Comparison of ENCODE assay signal across 14 cellular contexts in genomic region chr1:44650159-44650831, GRCh38. TPM values are rescaled to one million over a fixed set of nuclear protein-coding genes. Genes with fewer than 3 reads are reported as not detected.
DNase-seq lines count a peak whose midpoint lies in the region; ATAC-seq and TF ChIP-seq lines count a peak whose summit lies in the region.
"Had no signal": no experiment of that assay in that cellular context is flagged by ENCODE, and none has a peak within 500 bp of the region (broad histone marks: within the 10 kb centered on the region; RNA-seq: fewer than 3 reads in every experiment).

No MANE protein-coding gene starts in this region.

- peak overlapping the region; percentile 57 for H3K9ac ChIP-seq in HUES6 (ENCODE audit: low read length)
- H3K9ac ChIP-seq: KMS-11 had no signal

- intact Hi-C loops in left ventricle myocardium inferior (cut with micrococcal nuclease) = no loop called here
- intact Hi-C loops in esophagus muscularis mucosa (cut with DNase I) = loop anchor here (10.0 kb wide), 1 partner anchor 435 kb away; the partner anchor contains the start of gene DMAP1

- TF ChIP-seq CTCF in left ventricle myocardium inferior (IDR thresholded peaks at IDR 0.05; ENCODE audit: borderline replicate concordance) (no peak), osteoblast (IDR thresholded peaks at IDR 0.05; ENCODE audit: extremely low read depth, low read depth, low read length) (no peak), esophagus muscularis mucosa (IDR thresholded peaks at IDR 0.05) (no peak)

- H3K27ac ChIP-seq in HUES6 (ENCODE audit: low read depth, low read length) = 0 out of 2 replicates have a peak overlapping the region, but pooled peaks have one; percentile 34
- H3K27ac ChIP-seq in left ventricle myocardium inferior (replicated peaks) = peak overlapping the region; percentile 84
- no peak overlapping the region for H3K27ac ChIP-seq in osteoblast (ENCODE audit: low read depth, low read length)
- H3K27ac ChIP-seq in esophagus muscularis mucosa (replicated peaks in 1 of 4) = no peak overlapping the region
- H3K27ac ChIP-seq: KMS-11, thyroid gland had no signal

- H4K20me1 ChIP-seq in osteoblast (ENCODE audit: insufficient read depth, low read length) = peaks cover 4% of the 10 kb centered on the region

- no peaks in the 10 kb centered on the region for H3K9me3 Mint-ChIP-seq in activated naive CD4-positive, alpha-beta T cell treated with anti-CD3 and anti-CD28 coated beads, Interleukin-2, amount 50 U/mL, for 72 hours

- no peak overlapping the region for H3K27ac Mint-ChIP-seq in activated naive CD4-positive, alpha-beta T cell treated with anti-CD3 and anti-CD28 coated beads, Interleukin-2, amount 50 U/mL, for 72 hours
- H3K27ac Mint-ChIP-seq: progenitor cell of endocrine pancreas had no signal

- H2AFZ ChIP-seq in osteoblast (ENCODE audit: low read length) = no peak overlapping the region

- H3K4me1 ChIP-seq in HUES6 (ENCODE audit: control insufficient read depth, insufficient read depth, low read length) = peaks cover 26% of the 10 kb centered on the region
- H3K4me1 ChIP-seq in left ventricle myocardium inferior = peaks cover 19% of the 10 kb centered on the region
- H3K4me1 ChIP-seq in osteoblast (ENCODE audit: insufficient read depth, low read length) = peaks cover 4% of the 10 kb centered on the region
- peaks cover under 1 to 27% (median 22%) of the 10 kb centered on the region in 4 donors for H3K4me1 ChIP-seq in esophagus muscularis mucosa
- H3K4me1 ChIP-seq: thyroid gland had no signal

- no peaks in the 10 kb centered on the region for H3K36me3 Mint-ChIP-seq in activated naive CD4-positive, alpha-beta T cell treated with anti-CD3 and anti-CD28 coated beads, Interleukin-2, amount 50 U/mL, for 72 hours

- no peak overlapping the region for H3K4me2 ChIP-seq in osteoblast (ENCODE audit: insufficient read depth, low read length)
- H3K4me2 ChIP-seq: KMS-11 had no signal

- DNase-seq in NCI-H2196 treated with DMSO at 0.1 percent for 48 hours (lab: John Stamatoyannopoulos, UW; ENCODE audit: unreplicated experiment) (peak; percentile 71), left ventricle myocardium inferior (peak; percentile 74), osteoblast (ENCODE audit: insufficient read length, low spot score, missing footprints) (peak; percentile 50), esophagus muscularis mucosa (ENCODE audit: extremely low spot score) (no peak)
- DNase-seq in activated naive CD4-positive, alpha-beta T cell treated with anti-CD3 and anti-CD28 coated beads, Interleukin-2, amount 50 U/mL, for 72 hours (ENCODE audit: low spot score in 2 of 2) = no peak
- DNase-seq: activated effector memory CD4-positive, alpha-beta T cell treated with anti-CD3 and anti-CD28 coated beads, Interleukin-2, amount 50 U/mL, for 16 hours; mucosa of descending colon; NCI-H1436 treated with DMSO at 0.1 percent for 48 hours; thyroid gland had no signal

- TF ChIP-seq POLR2A in esophagus muscularis mucosa (IDR thresholded peaks at IDR 0.05; ENCODE audit: low read depth) = no peak

- 85% methylated on average over 21 of the region's 23 CpGs for WGBS in esophagus muscularis mucosa

- H3K9me3 ChIP-seq in HUES6 (ENCODE audit: control insufficient read depth, insufficient read depth, low read depth, low read length) (no peaks in the 10 kb centered on the region), left ventricle myocardium inferior (replicated peaks) (no peaks in the 10 kb centered on the region), osteoblast (ENCODE audit: low read depth, low read length) (no peaks in the 10 kb centered on the region), esophagus muscularis mucosa (no peaks in the 10 kb centered on the region)
- H3K9me3 ChIP-seq: mucosa of descending colon, thyroid gland had no signal

- ATAC-seq in GM21619 (IDR thresholded peaks at IDR 0.05; ENCODE audit: unreplicated experiment) (no peak), HG02610 (IDR thresholded peaks at IDR 0.05; ENCODE audit: unreplicated experiment) (no peak)
- ATAC-seq in activated naive CD4-positive, alpha-beta T cell treated with anti-CD3 and anti-CD28 coated beads, Interleukin-2, amount 50 U/mL, for 72 hours = no peak
- ATAC-seq: mucosa of descending colon had no signal

- peaks cover 63% of the 10 kb centered on the region for H3K36me3 ChIP-seq in HUES6 (ENCODE audit: control insufficient read depth, insufficient read depth, low read length)
- H3K36me3 ChIP-seq in left ventricle myocardium inferior = peaks cover 83% of the 10 kb centered on the region
- peaks cover 53% of the 10 kb centered on the region for H3K36me3 ChIP-seq in osteoblast (ENCODE audit: insufficient read depth, low read length)
- H3K36me3 ChIP-seq in esophagus muscularis mucosa = peaks cover 21 to 86% (median 75%) of the 10 kb centered on the region in 4 donors

- H3K27me3 ChIP-seq in HUES6 (ENCODE audit: control insufficient read depth, insufficient read depth, low read length) (no peaks in the 10 kb centered on the region), left ventricle myocardium inferior (ENCODE audit: low read depth) (no peaks in the 10 kb centered on the region), osteoblast (ENCODE audit: insufficient read depth, low read length) (no peaks in the 10 kb centered on the region), esophagus muscularis mucosa (no peaks in the 10 kb centered on the region)
- H3K27me3 ChIP-seq: thyroid gland had no signal

- H3K79me2 ChIP-seq in osteoblast (ENCODE audit: insufficient read depth, low read length) = no peaks in the 10 kb centered on the region

- TF ChIP-seq EP300 in esophagus muscularis mucosa (IDR thresholded peaks at IDR 0.05) = no peak

- H3K4me3 ChIP-seq in HUES6 (ENCODE audit: low read depth, low read length) (no peak overlapping the region), left ventricle myocardium inferior (no peak overlapping the region), osteoblast (ENCODE audit: insufficient read depth, low read length) (no peak overlapping the region), esophagus muscularis mucosa (no peak overlapping the region)
- H3K4me3 ChIP-seq: mucosa of descending colon, thyroid gland had no signal

RNA-seq across cellular contexts. Expression of gene TMEM53, which starts 24.0 kb away (rescaled TPM):
- total RNA-seq in left ventricle myocardium inferior = 11.5 TPM
- 6.9 and 7.7 TPM in 2 replicates for total RNA-seq in osteoblast
- total RNA-seq in esophagus muscularis mucosa = 1 to 10 TPM; 4.5 to 7.0 (median 5.7) TPM
- total RNA-seq in activated naive CD4-positive, alpha-beta T cell treated with anti-CD3 and anti-CD28 coated beads, Interleukin-2, amount 50 U/mL, for 72 hours = 1 to 10 TPM; 4.4 to 5.2 TPM

RNA-seq across cellular contexts. Expression of gene ARMH1, which starts 24.2 kb away (rescaled TPM):
- 1.1 TPM for total RNA-seq in left ventricle myocardium inferior
- 3.2 and 4.3 TPM in 2 replicates for total RNA-seq in osteoblast
- total RNA-seq in esophagus muscularis mucosa = under 1 TPM; 0.26 to 0.75 (median 0.54) TPM
- total RNA-seq in activated naive CD4-positive, alpha-beta T cell treated with anti-CD3 and anti-CD28 coated beads, Interleukin-2, amount 50 U/mL, for 72 hours = 100 to 1,000 TPM; 102 to 155 TPM

Comparison
In these comparisons a context has a peak if more than half of its experiments do, and no peak if none do; other contexts are left out.
1. H3K27ac ChIP-seq: peak in HUES6 (single experiment) and left ventricle myocardium inferior (single experiment); none in osteoblast (single experiment) and esophagus muscularis mucosa (0 of 4).
2. DNase-seq: peak in NCI-H2196 treated with DMSO at 0.1 percent for 48 hours (single experiment), left ventricle myocardium inferior (single experiment) and osteoblast (single experiment); none in esophagus muscularis mucosa (single experiment) and activated naive CD4-positive, alpha-beta T cell treated with anti-CD3 and anti-CD28 coated beads, Interleukin-2, amount 50 U/mL, for 72 hours (0 of 2).
3. RNA of gene ARMH1, which starts 24.2 kb away (total RNA-seq): 102 to 155 TPM in activated naive CD4-positive, alpha-beta T cell treated with anti-CD3 and anti-CD28 coated beads, Interleukin-2, amount 50 U/mL, for 72 hours; 3.2 to 4.3 TPM in osteoblast, 1.1 TPM in left ventricle myocardium inferior (single experiment) and 0.26 to 0.75 TPM in esophagus muscularis mucosa; every median in the first group is over 10 times any median in the second.